23 cellular contexts compared by ENCODE assay signal in genomic region chr19:38172001-38172400, GRCh38. TPM values are rescaled to one million over a fixed set of nuclear protein-coding genes. Genes with fewer than 3 reads are reported as not detected.
DNase-seq lines count a peak whose midpoint lies in the region; ATAC-seq and TF ChIP-seq lines count a peak whose summit lies in the region.
"Had no signal": no experiment of that assay in that cellular context is flagged by ENCODE, and none has a peak within 500 bp of the region (broad histone marks: within the 10 kb centered on the region; RNA-seq: fewer than 3 reads in every experiment).

No MANE protein-coding gene starts in this region.

- H2AFZ ChIP-seq in neuronal stem cell (ENCODE audit: low read length) (no peak overlapping the region), PC-9 (no peak overlapping the region)
- H2AFZ ChIP-seq: parathyroid adenoma had no signal

- no peak for TF ChIP-seq CTCF in right atrium auricular region (IDR thresholded peaks at IDR 0.05)
- TF ChIP-seq CTCF in dorsolateral prefrontal cortex (IDR thresholded peaks at IDR 0.05 in 54 of 56, conservative IDR thresholded peaks at IDR 0.05 in 2 of 56; ENCODE audit: low read depth in 1 of 56, partially characterized antibody in 56 of 56) = no peak
- no peak for TF ChIP-seq CTCF in thoracic aorta (IDR thresholded peaks at IDR 0.05)
- TF ChIP-seq CTCF in PC-9 (conservative IDR thresholded peaks at IDR 0.05) = no peak

- H2BK12ac ChIP-seq in neuronal stem cell (ENCODE audit: low read length) = no peak overlapping the region

- H2BK15ac ChIP-seq in neuronal stem cell (ENCODE audit: low read length) = no peak overlapping the region

- H3K36me3 ChIP-seq in right atrium auricular region = no peaks in the 10 kb centered on the region
- H3K36me3 ChIP-seq in neuronal stem cell (replicated peaks in 1 of 2; ENCODE audit: control insufficient read depth in 2 of 2, insufficient read depth in 2 of 2, low read length in 2 of 2) = peaks cover 0 to 19% of the 10 kb centered on the region in 2 donors
- no peaks in the 10 kb centered on the region for H3K36me3 ChIP-seq in thoracic aorta
- no peaks in the 10 kb centered on the region for H3K36me3 ChIP-seq in PC-9 (ENCODE audit: low read depth)

- no peak overlapping the region for H3K4ac ChIP-seq in neuronal stem cell (ENCODE audit: low read length)

- CTCF ChIA-PET in PC-9 (lab: Charles Lee) = no interaction called here

- H2AK5ac ChIP-seq in neuronal stem cell (ENCODE audit: low read depth, low read length) = no peak overlapping the region

- H4K20me1 ChIP-seq in PC-9 (ENCODE audit: insufficient read depth) = no peaks in the 10 kb centered on the region

- peaks cover 0 to 5% of the 10 kb centered on the region in 2 donors for H3K4me1 ChIP-seq in right atrium auricular region
- H3K4me1 ChIP-seq in neuronal stem cell (ENCODE audit: control insufficient read depth in 2 of 2, insufficient read depth in 1 of 2, low read depth in 1 of 2, low read length in 2 of 2) = peaks cover 4% of the 10 kb centered on the region in 2 donors
- H3K4me1 ChIP-seq in thoracic aorta (ENCODE audit: control insufficient read depth in 1 of 2, low read depth in 2 of 2) = peaks cover 3 to 27% of the 10 kb centered on the region in 2 donors
- H3K4me1 ChIP-seq in PC-9 (replicated peaks; ENCODE audit: insufficient read depth) = no peaks in the 10 kb centered on the region
- H3K4me1 ChIP-seq: parathyroid adenoma had no signal

- no peak overlapping the region for H3K23ac ChIP-seq in neuronal stem cell (ENCODE audit: low read depth, low read length, poor library complexity)

- no peaks in the 10 kb centered on the region for H3K9me2 ChIP-seq in PC-9 (ENCODE audit: insufficient read depth)

- POLR2A ChIA-PET in PC-9 (lab: Charles Lee; ENCODE audit: unreplicated experiment) = no interaction called here

- no peaks in the 10 kb centered on the region for H3F3A ChIP-seq in PC-9 (ENCODE audit: insufficient read depth, low read depth)

- H3K18ac ChIP-seq in neuronal stem cell (ENCODE audit: low read length) = peak overlapping the region; percentile 50

- ATAC-seq in left cardiac atrium (peak; percentile 14 to 44), thoracic aorta (ENCODE audit: insufficient number of reproducible peaks, low FRiP score, low read depth) (no peak), GM18511 (IDR thresholded peaks at IDR 0.05; ENCODE audit: unreplicated experiment) (no peak)

- no peak overlapping the region for H2BK120ac ChIP-seq in neuronal stem cell (ENCODE audit: low read depth, low read length)

- H3K79me2 ChIP-seq in PC-9 (ENCODE audit: low read depth) = no peaks in the 10 kb centered on the region
- H3K79me2 ChIP-seq: parathyroid adenoma had no signal

- H3K9ac ChIP-seq in neuronal stem cell (ENCODE audit: low read depth, low read length, poor library complexity) = no peak overlapping the region
- H3K9ac ChIP-seq: parathyroid adenoma had no signal

- H3K4me2 ChIP-seq in neuronal stem cell (ENCODE audit: insufficient read depth, low read length, poor library complexity, severe bottlenecking) (no peak overlapping the region), PC-9 (no peak overlapping the region)

- no TSS peak for BruUV-seq in PC-9 (replicated peaks; lab: Mats Ljungman, UMichigan)

- no peak overlapping the region for H4K8ac ChIP-seq in neuronal stem cell (ENCODE audit: low read depth, low read length)

- intact Hi-C loops in left cardiac atrium (cut with DNase I) = no loop called here
- intact Hi-C loops in dorsolateral prefrontal cortex (cut with DNase I) = loop anchor here (5.0 kb wide), 2 partner anchors 35 to 55 kb away; no protein-coding TSS in a partner anchor
- intact Hi-C loops in PC-9 (cut with micrococcal nuclease; ENCODE audit: unreplicated experiment) = no loop called here

- DNase-seq in left cardiac atrium (no peak), right atrium auricular region (ENCODE audit: low spot score) (no peak), dorsolateral prefrontal cortex (peak in 9 of 10 donors; percentile 32 to 83 (median 65)), neuronal stem cell (ENCODE audit: low spot score) (no peak), thoracic aorta (ENCODE audit: low spot score) (no peak), PC-9 (no peak), HuH-7 (ENCODE audit: low spot score) (no peak)
- DNase-seq: activated CD8-positive, alpha-beta memory T cell treated with anti-CD3 and anti-CD28 coated beads, Interleukin-2, amount 50 U/mL, for 48 hours; activated gamma-delta T cell; DMS153; endodermal cell; GF-D8; naive B cell; NCI-H2029; NCI-H524 treated with DMSO at 0.1 percent for 48 hours; SIG-M5; small intestine; stimulated activated CD4-positive, alpha-beta T cell treated with anti-CD3 and anti-CD28 coated beads, Interleukin-4, amount 100 ng/mL, for 1 hour had no signal

- H3K14ac ChIP-seq in neuronal stem cell (ENCODE audit: low read length) = no peak overlapping the region

- WGBS in neuronal stem cell (ENCODE audit: extremely low coverage in 2 of 2, insufficient read length in 2 of 2, insufficient replicate concordance in 1 of 2), 2 donors = no CpG with 5 or more reads among the region's 8 CpGs

- peak overlapping the region in 1 of 2 donors; percentile 76 for H3K27ac ChIP-seq in right atrium auricular region
- H3K27ac ChIP-seq in dorsolateral prefrontal cortex = peak overlapping the region in 47 of 59 donors; percentile 11 to 91 (median 74)
- H3K27ac ChIP-seq in neuronal stem cell (replicated peaks; ENCODE audit: low read length) = no peak overlapping the region
- H3K27ac ChIP-seq in thoracic aorta = peak overlapping the region; percentile 67 to 72
- H3K27ac ChIP-seq in PC-9 = no peak overlapping the region
- H3K27ac ChIP-seq: HL-60, parathyroid adenoma had no signal

- H3K4me3 ChIP-seq in right atrium auricular region (no peak overlapping the region), dorsolateral prefrontal cortex (no peak overlapping the region), neuronal stem cell (ENCODE audit: low read length in 2 of 2) (no peak overlapping the region), thoracic aorta (no peak overlapping the region), PC-9 (no peak overlapping the region)
- H3K4me3 ChIP-seq: lung had no signal

- H3K27me3 ChIP-seq in right atrium auricular region = no peaks in the 10 kb centered on the region
- H3K27me3 ChIP-seq in dorsolateral prefrontal cortex = no peaks in the 10 kb centered on the region
- H3K27me3 ChIP-seq in neuronal stem cell (ENCODE audit: control insufficient read depth in 3 of 3, insufficient read depth in 3 of 3, low read depth in 1 of 3, low read length in 3 of 3) = no peaks in the 10 kb centered on the region
- no peaks in the 10 kb centered on the region for H3K27me3 ChIP-seq in thoracic aorta (replicated peaks; ENCODE audit: insufficient read depth)
- no peaks in the 10 kb centered on the region for H3K27me3 ChIP-seq in PC-9 (ENCODE audit: insufficient read depth, low read depth)

- H3K9me3 ChIP-seq in right atrium auricular region = no peaks in the 10 kb centered on the region
- no peaks in the 10 kb centered on the region for H3K9me3 ChIP-seq in neuronal stem cell (replicated peaks in 1 of 2; ENCODE audit: control insufficient read depth in 2 of 2, insufficient read depth in 1 of 2, low read depth in 1 of 2, low read length in 2 of 2)
- no peaks in the 10 kb centered on the region for H3K9me3 ChIP-seq in thoracic aorta
- H3K9me3 ChIP-seq in PC-9 (ENCODE audit: insufficient read depth, low read depth) = no peaks in the 10 kb centered on the region

- H2BK5ac ChIP-seq in neuronal stem cell (ENCODE audit: low read length) = no peak overlapping the region

- no peak overlapping the region for H4K91ac ChIP-seq in neuronal stem cell (ENCODE audit: low read depth, low read length, poor library complexity)

- H3K79me1 ChIP-seq in neuronal stem cell (ENCODE audit: low read depth, low read length) = no peaks in the 10 kb centered on the region

RNA-seq across cellular contexts. Expression of gene DPF1, which starts 52.0 kb away (rescaled TPM):
- total RNA-seq in left cardiac atrium (under 1 TPM in 1 of 2 donors, not detected in 1; 0.26 TPM), right atrium auricular region (not detected), dorsolateral prefrontal cortex (10 to 100 TPM; 22.0 to 91.2 (median 57.5) TPM), thoracic aorta (1 to 10 TPM in 1 of 2 donors, under 1 TPM in 1; 0.85 to 1.2 TPM), PC-9 (2021) (0.81 and 1.1 TPM in 2 replicates)
- 8.0 TPM for polyA plus RNA-seq in neuronal stem cell (2013, experiment 1 of 2)
- polyA plus RNA-seq in neuronal stem cell (2013, experiment 2 of 2) = 7.2 TPM
- polyA plus RNA-seq: CD14-positive monocyte had no signal

Comparison
In these comparisons a context has a peak if more than half of its experiments do, and no peak if none do; other contexts are left out.
1. ATAC-seq: peak in left cardiac atrium (2 of 2); none in thoracic aorta (single experiment) and GM18511 (single experiment).
2. DNase-seq: peak in dorsolateral prefrontal cortex (9 of 10); none in left cardiac atrium (single experiment), right atrium auricular region (single experiment), neuronal stem cell (single experiment), thoracic aorta (single experiment), PC-9 (0 of 2) and HuH-7 (single experiment).
3. H3K27ac ChIP-seq: peak in dorsolateral prefrontal cortex (47 of 59) and thoracic aorta (2 of 2); none in neuronal stem cell (single experiment) and PC-9 (single experiment).
4. RNA of gene DPF1, which starts 52.0 kb away (total RNA-seq): 22.0 to 91.2 TPM in dorsolateral prefrontal cortex; 0.85 to 1.2 TPM in thoracic aorta, 0.81 to 1.1 TPM in PC-9, 0.26 TPM in left cardiac atrium and not detected in right atrium auricular region; every median in the first group is over 10 times any median in the second.
5. intact Hi-C loops: an anchor here in dorsolateral prefrontal cortex (5.0 kb wide); none called in left cardiac atrium and PC-9.